ENCODE assay signal across 8 cellular contexts in the genomic region with DNA sequence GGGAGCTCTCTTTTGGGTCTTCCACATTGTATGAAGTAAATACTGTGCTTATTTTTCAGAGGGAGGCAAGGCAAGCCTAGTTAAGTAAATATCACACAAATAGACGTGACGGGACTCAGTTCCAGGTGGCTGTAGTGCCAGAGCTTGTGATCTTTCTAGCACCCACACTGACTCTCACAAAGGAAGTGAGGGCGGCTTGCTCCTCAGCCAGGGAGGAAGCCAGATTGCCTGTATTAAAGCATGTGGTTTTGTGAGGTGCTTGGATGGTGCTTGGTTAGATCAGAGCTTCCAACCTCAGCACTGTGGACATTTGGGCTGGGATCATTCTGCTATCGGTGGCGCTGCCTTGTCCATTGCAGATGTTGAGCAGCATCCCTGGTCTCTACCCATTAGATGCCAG.
A peak's percentile ranks its signal among the peaks of the same experiment; 100 is the strongest.
DNase-seq lines count a peak whose midpoint lies in the region; ATAC-seq and TF ChIP-seq lines count a peak whose summit lies in the region.
"Had no signal": no experiment of that assay in that cellular context is flagged by ENCODE, and none has a peak within 500 bp of the region (broad histone marks: within the 10 kb centered on the region; RNA-seq: fewer than 3 reads in every experiment).

No MANE protein-coding gene starts in this region.

- H3K27ac ChIP-seq in gastroesophageal sphincter, result no peak overlapping the region

- TF ChIP-seq EP300 in gastroesophageal sphincter (IDR thresholded peaks at IDR 0.05), result no peak

- H3K4me1 ChIP-seq in gastroesophageal sphincter, result no peaks in the 10 kb centered on the region

- WGBS in gastroesophageal sphincter (ENCODE audit: low coverage in 1 of 2), 2 donors, result 90% methylated on average over 3 of the region's 5 CpGs; no CpG with 5 or more reads in 1 of the 2 donors

- no peak for TF ChIP-seq POLR2A in gastroesophageal sphincter (IDR thresholded peaks at IDR 0.05)

- ATAC-seq in GM18867 (IDR thresholded peaks at IDR 0.05; ENCODE audit: unreplicated experiment), result peak; percentile 95
- ATAC-seq in GM19467 (IDR thresholded peaks at IDR 0.05; ENCODE audit: unreplicated experiment), result peak; percentile 87
- peak; percentile 70 for ATAC-seq in HG03060 (IDR thresholded peaks at IDR 0.05; ENCODE audit: low read depth, unreplicated experiment)
- no peak for ATAC-seq in gastroesophageal sphincter

- no peaks in the 10 kb centered on the region for H3K9me3 ChIP-seq in gastroesophageal sphincter

- no peak overlapping the region for H3K4me3 ChIP-seq in gastroesophageal sphincter

- DNase-seq in activated CD4-positive, alpha-beta T cell treated with anti-CD3 and anti-CD28 coated beads, Interleukin-2, amount 50 U/mL, for 48 hours, result peak; percentile 1 to 6
- DNase-seq in NCI-H510A treated with DMSO at 0.1 percent for 48 hours (lab: John Stamatoyannopoulos, UW) (no peak), SKM-1 (lab: John Stamatoyannopoulos, UW; ENCODE audit: unreplicated experiment) (no peak)
- DNase-seq: NCI-H446 had no signal

- H3K27me3 ChIP-seq in gastroesophageal sphincter, result peaks cover 6% of the 10 kb centered on the region

- TF ChIP-seq CTCF in gastroesophageal sphincter (IDR thresholded peaks at IDR 0.05), result no peak

- H3K36me3 ChIP-seq in gastroesophageal sphincter, result no peaks in the 10 kb centered on the region

Comparison
In these comparisons a context has a peak if more than half of its experiments do, and no peak if none do; other contexts are left out.
1. DNase-seq: peak in activated CD4-positive, alpha-beta T cell treated with anti-CD3 and anti-CD28 coated beads, Interleukin-2, amount 50 U/mL, for 48 hours (2 of 2); none in NCI-H510A treated with DMSO at 0.1 percent for 48 hours (single experiment) and SKM-1 (single experiment).